ENCODE assay signal across 8 cellular contexts in genomic region chrX:44872817-44873414, GRCh38. TPM values are rescaled to one million over a fixed set of nuclear protein-coding genes. Genes with fewer than 3 reads are reported as not detected.
A peak's percentile ranks its signal among the peaks of the same experiment; 100 is the strongest.
DNase-seq lines count a peak whose midpoint lies in the region; ATAC-seq and TF ChIP-seq lines count a peak whose summit lies in the region.

Gene KDM6A, plus strand, starts transcription at chrX:44873188. Its CDS starts 364 bp downstream, at chrX:44873552.

- H3K4me3 Mint-ChIP-seq in nephron progenitor cell = peak within 1 kb of the TSS; percentile 96
- H3K4me3 Mint-ChIP-seq in stimulated activated naive CD8-positive, alpha-beta T cell treated with anti-CD3 and anti-CD28 coated beads, Interleukin-15, amount 100 ng/mL, for 72 hours = peak within 1 kb of the TSS; percentile 89 to 96

- peak within 1 kb of the TSS; percentile 73 for H3K4me3 ChIP-seq in H7 (ENCODE audit: insufficient read depth, low read depth, low read length)

- H3K36me3 ChIP-seq in H7 (replicated peaks; ENCODE audit: control insufficient read depth, insufficient read depth, low read length) = no peaks in the 10 kb centered on the region

- no peak for TF ChIP-seq CTCF in nephron progenitor cell (IDR thresholded peaks at IDR 0.05)

- peaks cover 43% of the 10 kb centered on the region for H3K9me3 Mint-ChIP-seq in nephron progenitor cell
- no peaks in the 10 kb centered on the region for H3K9me3 Mint-ChIP-seq in stimulated activated naive CD8-positive, alpha-beta T cell treated with anti-CD3 and anti-CD28 coated beads, Interleukin-15, amount 100 ng/mL, for 72 hours

- H3K4me1 Mint-ChIP-seq in nephron progenitor cell = peaks cover 6% of the 10 kb centered on the region
- peaks cover 5% of the 10 kb centered on the region for H3K4me1 Mint-ChIP-seq in stimulated activated naive CD8-positive, alpha-beta T cell treated with anti-CD3 and anti-CD28 coated beads, Interleukin-15, amount 100 ng/mL, for 72 hours

- H3K27me3 Mint-ChIP-seq in nephron progenitor cell (ENCODE audit: low read depth, poor library complexity) = peaks cover 3% of the 10 kb centered on the region
- no peaks in the 10 kb centered on the region for H3K27me3 Mint-ChIP-seq in stimulated activated naive CD8-positive, alpha-beta T cell treated with anti-CD3 and anti-CD28 coated beads, Interleukin-15, amount 100 ng/mL, for 72 hours

- H3K36me3 Mint-ChIP-seq in nephron progenitor cell (ENCODE audit: low read depth) = peaks cover 16% of the 10 kb centered on the region

- peak; percentile 93 for ATAC-seq in stimulated activated naive CD8-positive, alpha-beta T cell treated with anti-CD3 and anti-CD28 coated beads, Interleukin-15, amount 100 ng/mL, for 72 hours

- H3K27ac Mint-ChIP-seq in nephron progenitor cell = peak within 1 kb of the TSS; percentile 98
- peak within 1 kb of the TSS; percentile 97 for H3K27ac Mint-ChIP-seq in stimulated activated naive CD8-positive, alpha-beta T cell treated with anti-CD3 and anti-CD28 coated beads, Interleukin-15, amount 100 ng/mL, for 72 hours

- no peaks in the 10 kb centered on the region for H3K27me3 ChIP-seq in H7 (ENCODE audit: control insufficient read depth, insufficient read depth, low read length)

- DNase-seq in ELF-1 (ENCODE audit: low read depth, low spot score) = peak; percentile 100
- DNase-seq in H7 = peak; percentile 95
- DNase-seq in M059J (ENCODE audit: low read depth) = peak; percentile 96
- peak; percentile 78 for DNase-seq in SHP77 treated with DMSO at 0.1 percent for 48 hours (lab: John Stamatoyannopoulos, UW)
- peak; percentile 100 for DNase-seq in activated gamma-delta T cell (lab: John Stamatoyannopoulos, UW)
- DNase-seq in fibroblast of the conjunctiva (ENCODE audit: low read depth) = peak; percentile 97
- DNase-seq in nephron progenitor cell = peak; percentile 95
- peak; percentile 88 to 95 for DNase-seq in stimulated activated naive CD8-positive, alpha-beta T cell treated with anti-CD3 and anti-CD28 coated beads, Interleukin-15, amount 100 ng/mL, for 72 hours

RNA-seq across cellular contexts. Expression of gene KDM6A, which starts in this region (rescaled TPM):
- 32.7 and 45.2 TPM in 2 replicates for total RNA-seq in H7 (2014; rRNA removed; shearing (Covaris generic))
- 17.9 and 25.5 TPM in 2 replicates for total RNA-seq in M059J (2014; rRNA removed; shearing (Covaris generic))

Comparison
In these comparisons a context has a peak if more than half of its experiments do, and no peak if none do; other contexts are left out.
1. Peak in every context shown above with its lines: DNase-seq, ATAC-seq and H3K4me3 ChIP-seq.